In genomic region chr5:141524604-141525597, GRCh38 we compare ENCODE assay signal across 8 cellular contexts. TPM values are rescaled to one million over a fixed set of nuclear protein-coding genes. Genes with fewer than 3 reads are reported as not detected.
DNase-seq lines count a peak whose midpoint lies in the region; ATAC-seq and FAIRE-seq lines count a peak whose summit lies in the region.

No MANE protein-coding gene starts in this region.

- H3K9me3 ChIP-seq in BLaER1 treated with 17β-estradiol and CSF1 and Interleukin-3, amounts not matched to agents 10 nM and 100 nM (replicated peaks in 1 of 11): no peaks in the 10 kb centered on the region

- H3K4me2 ChIP-seq in BLaER1 treated with 17β-estradiol and CSF1 and Interleukin-3, amounts not matched to agents 10 nM and 100 nM: peak overlapping the region; percentile 39 to 97 (median 68)

- peaks cover 0 to 8% (median 0%) of the 10 kb centered on the region in 11 experiments; a peak in 2 of 22 replicates for H4K20me1 ChIP-seq in BLaER1 treated with 17β-estradiol and CSF1 and Interleukin-3, amounts not matched to agents 10 nM and 100 nM

- H3K27ac ChIP-seq in BLaER1 treated with 17β-estradiol and CSF1 and Interleukin-3, amounts not matched to agents 10 nM and 100 nM: peak overlapping the region in 10 of 11 experiments; percentile 26 to 100 (median 99); a peak in 19 of 22 replicates

- peak overlapping the region in 10 of 11 experiments; percentile 2 to 79 (median 61); a peak in 18 of 22 replicates for H3K9ac ChIP-seq in BLaER1 treated with 17β-estradiol and CSF1 and Interleukin-3, amounts not matched to agents 10 nM and 100 nM

- H3K4me1 ChIP-seq in BLaER1 treated with 17β-estradiol and CSF1 and Interleukin-3, amounts not matched to agents 10 nM and 100 nM: peaks cover 91 to 100% (median 99%) of the 10 kb centered on the region in 10 experiments

- peak overlapping the region in 2 of 10 experiments; percentile 7 to 21; a peak in 2 of 20 replicates for H3K4me3 ChIP-seq in BLaER1 treated with 17β-estradiol and CSF1 and Interleukin-3, amounts not matched to agents 10 nM and 100 nM

- peak; percentile 97 for FAIRE-seq in GM19239 (lab: Jason Lieb, UNC)

- H3K27me3 ChIP-seq in BLaER1 treated with 17β-estradiol and CSF1 and Interleukin-3, amounts not matched to agents 10 nM and 100 nM: no peaks in the 10 kb centered on the region

- no peak for DNase-seq in GM19239 (ENCODE audit: insufficient read length, low spot score)
- DNase-seq in NCI-H226: peak; percentile 81
- DNase-seq in activated CD4-positive, alpha-beta T cell treated with anti-CD3 and anti-CD28 coated beads for 4 hours: peak; percentile 39 to 44
- DNase-seq in dermis blood vessel endothelial cell: peak; percentile 96
- peak; percentile 93 for DNase-seq in left lobe of liver (ENCODE audit: low spot score)
- peak; percentile 53 for DNase-seq in stimulated activated CD4-positive, alpha-beta T cell treated with anti-CD3 and anti-CD28 coated beads, Interleukin-4, amount 100 ng/mL, for 1 hour

- H3K36me3 ChIP-seq in BLaER1 treated with 17β-estradiol and CSF1 and Interleukin-3, amounts not matched to agents 10 nM and 100 nM: peaks cover 54 to 100% (median 93%) of the 10 kb centered on the region in 11 experiments

- ATAC-seq in HG03342 (IDR thresholded peaks at IDR 0.05; ENCODE audit: unreplicated experiment) (peak; percentile 57), left lobe of liver (peak; percentile 91)

RNA-seq across cellular contexts. Expression of gene PCDHGC5, which starts 36.0 kb away (rescaled TPM):
- total RNA-seq in dermis blood vessel endothelial cell (0.56 and 1.5 TPM in 2 replicates), left lobe of liver (0.40 TPM)

RNA-seq across cellular contexts. Expression of gene PCDHGC4, which starts 40.1 kb away (rescaled TPM):
- 1.2 and 1.5 TPM in 2 replicates for total RNA-seq in dermis blood vessel endothelial cell
- total RNA-seq in left lobe of liver: 0.65 TPM

RNA-seq across cellular contexts. Expression of gene PCDHGC3, which starts 49.1 kb away (rescaled TPM):
- 19.4 and 25.1 TPM in 2 replicates for total RNA-seq in dermis blood vessel endothelial cell
- total RNA-seq in left lobe of liver: 8.5 TPM
